ENCODE assay signal across 19 cellular contexts in genomic region chr6:157265186-157265585, GRCh38. TPM values are rescaled to one million over a fixed set of nuclear protein-coding genes. Genes with fewer than 3 reads are reported as not detected.
A peak's percentile ranks its signal among the peaks of the same experiment; 100 is the strongest.
DNase-seq lines count a peak whose midpoint lies in the region; ATAC-seq, FAIRE-seq and TF ChIP-seq lines count a peak whose summit lies in the region.
"Had no signal": no experiment of that assay in that cellular context is flagged by ENCODE, and none has a peak within 500 bp of the region (broad histone marks: within the 10 kb centered on the region; RNA-seq: fewer than 3 reads in every experiment).

No MANE protein-coding gene starts in this region.

- 6% methylated on average over 11 of the region's 11 CpGs for WGBS in K562 (ENCODE audit: insufficient coverage, low coverage, missing lambda C conversion rate)

- no peak overlapping the region for H3K4me2 ChIP-seq in GM23338
- no peak overlapping the region for H3K4me2 ChIP-seq in K562 (ENCODE audit: insufficient read depth, low read length)
- H3K4me2 ChIP-seq: A549 had no signal

- H3K27me3 ChIP-seq in GM23338 (ENCODE audit: insufficient read depth), result no peaks in the 10 kb centered on the region
- H3K27me3 ChIP-seq in K562 (ENCODE audit: control insufficient read depth in 2 of 2, insufficient read depth in 2 of 2, low read length in 2 of 2), result peaks cover 53 to 77% of the 10 kb centered on the region in 2 experiments
- no peaks in the 10 kb centered on the region for H3K27me3 ChIP-seq in tibial artery

- FAIRE-seq in K562 (lab: Jason Lieb, UNC) (no peak), kidney (lab: Jason Lieb, UNC) (no peak)
- FAIRE-seq: A549, GM12891 had no signal

- H3K27ac Mint-ChIP-seq in GM23338, result no peak overlapping the region
- H3K27ac Mint-ChIP-seq: IgD-negative memory B cell had no signal

- H3K4me1 Mint-ChIP-seq in GM23338, result peaks cover 5% of the 10 kb centered on the region; the same call in 1 of the 3 replicates

- BruUV-seq in K562 (replicated peaks; lab: Mats Ljungman, UMichigan), result no TSS peak

- peaks cover 4% of the 10 kb centered on the region; the same call in 1 of the 3 replicates for H3K36me3 Mint-ChIP-seq in GM23338 (ENCODE audit: low read depth)
- H3K36me3 Mint-ChIP-seq: CD4-positive, alpha-beta memory T cell had no signal

- no peak overlapping the region for H3K4me3 Mint-ChIP-seq in GM23338
- H3K4me3 Mint-ChIP-seq: CD4-positive, alpha-beta memory T cell had no signal

- TF ChIP-seq RAD21 in K562 (CRISPR knock-in tag; conservative IDR thresholded peaks at IDR 0.05 in 1 of 2, IDR thresholded peaks at IDR 0.05 in 1 of 2), result no peak

- no peak overlapping the region for H3K27ac ChIP-seq in GM23338 (ENCODE audit: low read depth)
- no peak overlapping the region for H3K27ac ChIP-seq in K562 (ENCODE audit: extremely low read depth, low read depth, low read length)
- peak overlapping the region; percentile 60 to 68 for H3K27ac ChIP-seq in tibial artery
- H3K27ac ChIP-seq in kidney (ENCODE audit: low read depth in 2 of 2, low read length in 2 of 2), result no peak overlapping the region
- H3K27ac ChIP-seq: A549, HL-60, RWPE1 had no signal

- H3K79me2 ChIP-seq in GM23338 (replicated peaks; ENCODE audit: insufficient read depth) (no peaks in the 10 kb centered on the region), K562 (ENCODE audit: control insufficient read depth, insufficient read depth, low read length) (no peaks in the 10 kb centered on the region)

- H3K9ac ChIP-seq in K562 (ENCODE audit: insufficient read depth in 1 of 2, low read depth in 2 of 2, low read length in 2 of 2) (0 out of 4 replicates have a peak overlapping the region, but pooled peaks of 1 of the 2 experiments have one; percentile 40), kidney (ENCODE audit: low read length in 2 of 2) (no peak overlapping the region)

- peaks cover 3% of the 10 kb centered on the region; the same call in 1 of the 2 replicates for H3F3A ChIP-seq in GM23338 (replicated peaks; ENCODE audit: low read depth)

- in situ Hi-C loops in K562 (cut with MboI), result no loop called here

- TF ChIP-seq CTCF in GM23338 (conservative IDR thresholded peaks at IDR 0.05; ENCODE audit: low read depth in 2 of 2) (no peak), K562 (IDR thresholded peaks at IDR 0.05 in 2 of 3, conservative IDR thresholded peaks at IDR 0.05 in 1 of 3; ENCODE audit: insufficient read depth in 2 of 3, low read depth in 1 of 3, low read length in 3 of 3) (no peak), tibial artery (IDR thresholded peaks at IDR 0.05) (no peak), kidney (IDR thresholded peaks at IDR 0.05; ENCODE audit: borderline replicate concordance, extremely low read depth, insufficient read depth) (no peak)

- peaks cover 4% of the 10 kb centered on the region for H3K9me3 Mint-ChIP-seq in GM23338

- TF ChIP-seq POLR2A in K562 (conservative IDR thresholded peaks at IDR 0.05), result no peak

- peak overlapping the region; percentile 32; the same call in 1 of the 2 replicates for H2AFZ ChIP-seq in GM23338
- H2AFZ ChIP-seq in K562 (ENCODE audit: low read depth, low read length), result no peak overlapping the region

- H3K4me1 ChIP-seq in GM23338 (ENCODE audit: insufficient read depth) (no peaks in the 10 kb centered on the region), K562 (replicated peaks in 1 of 2; ENCODE audit: control insufficient read depth in 2 of 2, insufficient read depth in 2 of 2, low read length in 2 of 2) (peaks cover 0 to 20% of the 10 kb centered on the region in 2 experiments; a peak in 1 of 5 replicates), tibial artery (peaks cover 0 to 55% (median 21%) of the 10 kb centered on the region in 4 donors), kidney (ENCODE audit: control insufficient read depth in 1 of 2, insufficient read depth in 1 of 2, low read depth in 1 of 2, low read length in 2 of 2) (peaks cover 8 to 16% of the 10 kb centered on the region in 2 donors)
- H3K4me1 ChIP-seq: A549 had no signal

- H3K36me3 ChIP-seq in GM23338 (ENCODE audit: insufficient read depth) (no peaks in the 10 kb centered on the region), K562 (ENCODE audit: control insufficient read depth, insufficient read depth, low read length) (no peaks in the 10 kb centered on the region), tibial artery (no peaks in the 10 kb centered on the region), kidney (ENCODE audit: control insufficient read depth in 1 of 2, insufficient read depth in 2 of 2, low read length in 2 of 2) (no peaks in the 10 kb centered on the region)

- peaks cover 6% of the 10 kb centered on the region for H3K27me3 Mint-ChIP-seq in GM23338 (ENCODE audit: insufficient read depth, low read depth, poor library complexity)

- H3K9me2 ChIP-seq in GM23338 (ENCODE audit: insufficient read depth), result no peaks in the 10 kb centered on the region

- POLR2A ChIA-PET in K562 (lab: Yijun Ruan, JAX), result interaction anchor here (0.5 to 0.7 kb wide), 3 partner anchors 85 to 371 kb away, joined by 3 read pairs; no protein-coding TSS in a partner anchor

- no peak for TF ChIP-seq EP300 in K562 (IDR thresholded peaks at IDR 0.05; ENCODE audit: low read length)

- DNase-seq in GM23338 (ENCODE audit: low spot score), result no peak
- peak; percentile 88 for DNase-seq in NCI-H1092 treated with DMSO at 0.1 percent for 48 hours (lab: John Stamatoyannopoulos, UW)
- no peak for DNase-seq in K562 (ENCODE audit: extremely low read depth in 1 of 4, low spot score in 3 of 4)
- DNase-seq in tibial artery, result peak; percentile 10 to 58
- DNase-seq in stimulated activated CD4-positive, alpha-beta T cell treated with anti-CD3 and anti-CD28 coated beads, Interleukin-4, amount 100 ng/mL, for 1 hour, result no peak
- no peak for DNase-seq in kidney
- DNase-seq: C1 segment of cervical spinal cord; CD4-positive, alpha-beta memory T cell; GF-D8; NCI-H1048; NCI-H446 treated with DMSO at 0.1 percent for 48 hours; NCI-H526 treated with DMSO at 0.1 percent for 48 hours had no signal

- 0 out of 2 replicates have a peak, but pooled peaks cover under 1% of the 10 kb centered on the region for H3K9me3 ChIP-seq in K562 (replicated peaks; ENCODE audit: control insufficient read depth, insufficient read depth, low read depth, low read length)
- H3K9me3 ChIP-seq in tibial artery, result no peaks in the 10 kb centered on the region
- no peaks in the 10 kb centered on the region for H3K9me3 ChIP-seq in kidney (ENCODE audit: control insufficient read depth in 1 of 2, low read length in 2 of 2)
- H3K9me3 ChIP-seq: A549 had no signal

- H3K9me1 ChIP-seq in K562 (ENCODE audit: control insufficient read depth, insufficient read depth, low read length), result no peaks in the 10 kb centered on the region

- H4K20me1 ChIP-seq in GM23338 (replicated peaks; ENCODE audit: insufficient read depth) (no peaks in the 10 kb centered on the region), K562 (replicated peaks; ENCODE audit: control insufficient read depth, insufficient read depth, low read length) (no peaks in the 10 kb centered on the region)

- intact Hi-C loops in K562 (cut with micrococcal nuclease) (no loop called here), tibial artery (cut with DNase I; ENCODE audit: low total_unique reads) (no loop called here), kidney (cut with DNase I) (no loop called here)

- ATAC-seq in GM23338 (no peak), K562 (no peak), HG03565 (IDR thresholded peaks at IDR 0.05; ENCODE audit: unreplicated experiment) (no peak)
- ATAC-seq: A549, HCT116 had no signal

- H3K4me3 ChIP-seq in GM23338, result no peak overlapping the region
- no peak overlapping the region for H3K4me3 ChIP-seq in K562
- H3K4me3 ChIP-seq in tibial artery, result no peak overlapping the region
- no peak overlapping the region for H3K4me3 ChIP-seq in kidney (ENCODE audit: low read length in 2 of 2)
- H3K4me3 ChIP-seq: A549 had no signal

- CTCF ChIA-PET in K562 (lab: Yijun Ruan, JAX; ENCODE audit: low intra/inter-chr PET ratio), result no interaction called here

TF ChIP-seq in GM23338, 12 proteins besides CTCF, POLR2A, EP300 and RAD21:
- TF ChIP-seq STAT1 (IDR thresholded peaks at IDR 0.05; ENCODE audit: unreplicated experiment) (no peak), POLR2AphosphoS5 (IDR thresholded peaks at IDR 0.05; ENCODE audit: low read depth) (no peak), EZH2 (IDR thresholded peaks at IDR 0.05; ENCODE audit: low read depth, unreplicated experiment) (no peak), ZNF114 (CRISPR knock-in tag; IDR thresholded peaks at IDR 0.05) (no peak), EZH2phosphoT487 (IDR thresholded peaks at IDR 0.05; ENCODE audit: unreplicated experiment) (no peak)

TF ChIP-seq in K562, 482 proteins besides CTCF, POLR2A, EP300 and RAD21:
- TF ChIP-seq CBX3 (IDR thresholded peaks at IDR 0.05; ENCODE audit: borderline replicate concordance in 1 of 2, low read length in 2 of 2) (no peak), EZH2 (IDR thresholded peaks at IDR 0.05; ENCODE audit: borderline replicate concordance, low read depth, low read length) (0 out of 2 replicates have a peak, but pooled peaks have one; percentile 18)

RNA-seq across cellular contexts. Expression of gene TMEM242, which starts 58.1 kb away (rescaled TPM):
- 3.7 and 5.7 TPM in 2 replicates for total RNA-seq in GM23338 (2014; rRNA removed; shearing (Covaris generic))
- 9.7 and 10.7 TPM in 2 replicates for polyA plus RNA-seq in GM23338 (2016; fragmentation: Nextera tagmentation; extraction: Ambion mirVana)
- total RNA-seq in K562 (2011; cell fraction: chromatin; rRNA removed; ENCODE audit: low replicate concordance), result 22.9 and 46.7 TPM in 2 replicates
- 19.5 and 19.6 TPM in 2 replicates for total RNA-seq in K562 (2011; cell fraction: nucleolus; rRNA removed)
- total RNA-seq in K562 (2011; cell fraction: nucleoplasm; rRNA removed), result 38.3 and 79.8 TPM in 2 replicates
- 10.1 and 16.3 TPM in 2 replicates for total RNA-seq in K562 (2014; rRNA removed)
- total RNA-seq in K562 (2014; rRNA removed; fragmentation: Illumina TruSeq; extraction: Trizol), result 14.2 and 15.4 TPM in 2 replicates
- 9.0 and 9.5 TPM in 2 replicates for total RNA-seq in K562 (2015; rRNA removed; fragmentation: Illumina TruSeq; extraction: Trizol)
- 17.0 and 18.2 TPM in 2 replicates for total RNA-seq in K562 (2021)
- polyA plus RNA-seq in K562 (2011; rRNA removed), result 13.1 and 16.5 TPM in 2 replicates
- polyA plus RNA-seq in K562 (2011; cell fraction: cytosol; rRNA removed), result 3.9 and 6.4 TPM in 2 replicates
- polyA plus RNA-seq in K562 (2011; cell fraction: nucleus; rRNA removed), result 5.9 and 7.9 TPM in 2 replicates
- polyA plus RNA-seq in K562 (2012), result 10.4 and 13.3 TPM in 2 replicates
- polyA plus RNA-seq in K562 (2014; fragmentation: Illumina TruSeq; extraction: Trizol), result 10.7 and 11.4 TPM in 2 replicates
- polyA plus RNA-seq in K562 (2014; fragmentation: Nextera tagmentation; extraction: Ambion mirVana), result 10 to 100 TPM; 24.3 to 35.3 TPM
- 20.9 and 23.8 TPM in 2 replicates for polyA plus RNA-seq in K562 (2014; rRNA removed)
- 6.4 and 7.7 TPM in 2 replicates for polyA minus RNA-seq in K562 (2011; rRNA and poly(A)+ RNA removed)
- 1.6 and 2.5 TPM in 2 replicates for polyA minus RNA-seq in K562 (2011; cell fraction: cytosol; rRNA and poly(A)+ RNA removed)
- 7.5 and 10.7 TPM in 2 replicates for polyA minus RNA-seq in K562 (2011; cell fraction: nucleus; rRNA and poly(A)+ RNA removed)
- 14.2 TPM for total RNA-seq in kidney
- polyA plus RNA-seq in kidney (ENCODE audit: insufficient read depth, low read depth, low replicate concordance), result 14.3 TPM

Comparison
In these comparisons a context has a peak if more than half of its experiments do, and no peak if none do; other contexts are left out.
1. DNase-seq: peak in NCI-H1092 treated with DMSO at 0.1 percent for 48 hours (single experiment) and tibial artery (2 of 2); none in GM23338 (single experiment), K562 (0 of 4), stimulated activated CD4-positive, alpha-beta T cell treated with anti-CD3 and anti-CD28 coated beads, Interleukin-4, amount 100 ng/mL, for 1 hour (single experiment) and kidney (single experiment).
2. H3K27ac ChIP-seq: peak in tibial artery (2 of 2); none in GM23338 (single experiment), K562 (single experiment) and kidney (0 of 2).